1 cellular context compared by ENCODE assay signal in the genomic region with DNA sequence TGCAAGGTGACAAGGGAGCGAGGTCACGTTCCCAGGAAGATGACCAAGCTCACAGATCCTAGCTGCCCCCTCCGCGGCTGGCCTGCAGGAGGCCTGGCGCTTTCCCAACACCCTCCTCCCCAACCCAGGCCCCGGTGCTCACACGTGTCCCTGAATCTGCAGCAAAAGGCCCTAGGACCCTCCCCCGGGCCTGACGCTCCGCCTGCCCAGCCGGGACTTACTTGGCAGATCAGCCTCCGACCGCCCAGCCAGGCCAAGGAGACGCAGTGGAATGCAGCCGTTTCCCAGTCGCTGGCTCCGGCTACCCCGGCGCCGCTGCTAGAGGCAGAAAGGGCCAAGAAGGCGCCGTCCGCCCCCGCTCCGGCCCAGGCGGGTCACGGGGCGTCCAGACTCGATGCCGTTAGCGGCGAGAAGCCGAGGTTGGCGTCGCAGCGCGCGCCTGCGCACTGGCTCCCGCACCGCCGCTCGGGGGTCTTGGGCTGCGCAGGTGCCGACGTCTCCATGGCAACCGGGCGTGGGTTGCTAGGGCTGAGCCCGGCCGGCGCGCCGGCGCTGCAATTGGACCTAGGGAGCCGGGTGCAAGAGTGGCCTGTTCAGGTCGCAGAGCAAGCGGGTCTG.
TF ChIP-seq lines count a peak whose summit lies in the region.

TSS of gene PNMA8A (minus strand) at position 448 of the 618 bp plus-strand sequence. CDS start 528 bp downstream, outside the sequence.

TF ChIP-seq in K562, 482 proteins besides CTCF, POLR2A, EP300 and RAD21 (continued from another document and continues in another):
- TF ChIP-seq, protein P1, sequence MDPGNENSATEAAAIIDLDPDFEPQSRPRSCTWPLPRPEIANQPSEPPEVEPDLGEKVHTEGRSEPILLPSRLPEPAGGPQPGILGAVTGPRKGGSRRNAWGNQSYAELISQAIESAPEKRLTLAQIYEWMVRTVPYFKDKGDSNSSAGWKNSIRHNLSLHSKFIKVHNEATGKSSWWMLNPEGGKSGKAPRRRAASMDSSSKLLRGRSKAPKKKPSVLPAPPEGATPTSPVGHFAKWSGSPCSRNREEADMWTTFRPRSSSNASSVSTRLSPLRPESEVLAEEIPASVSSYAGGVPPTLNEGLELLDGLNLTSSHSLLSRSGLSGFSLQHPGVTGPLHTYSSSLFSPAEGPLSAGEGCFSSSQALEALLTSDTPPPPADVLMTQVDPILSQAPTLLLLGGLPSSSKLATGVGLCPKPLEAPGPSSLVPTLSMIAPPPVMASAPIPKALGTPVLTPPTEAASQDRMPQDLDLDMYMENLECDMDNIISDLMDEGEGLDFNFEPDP (CRISPR knock-in tag; IDR thresholded peaks at IDR 0.05) = no peak
- TF ChIP-seq PHB2 (IDR thresholded peaks at IDR 0.05; ENCODE audit: low read depth) (no peak), NFIX (CRISPR knock-in tag; IDR thresholded peaks at IDR 0.05; ENCODE audit: low read depth) (no peak), RHOXF2B (CRISPR knock-in tag; conservative IDR thresholded peaks at IDR 0.05) (no peak), NFATC3 (IDR thresholded peaks at IDR 0.05) (no peak), U2AF2 (optimal IDR thresholded peaks at IDR 0.05; ENCODE audit: low read depth, low read length) (no peak), SAFB2 (IDR thresholded peaks at IDR 0.05; ENCODE audit: borderline replicate concordance, low read depth, low read length, severe bottlenecking) (no peak), ZNF175 (CRISPR knock-in tag; IDR thresholded peaks at IDR 0.05; ENCODE audit: low read depth) (no peak), TAF15 (IDR thresholded peaks at IDR 0.05; ENCODE audit: low read depth, low read length) (no peak), POLR2B (IDR thresholded peaks at IDR 0.05; ENCODE audit: low read depth, partially characterized antibody) (peak; percentile 56), PHF8 (IDR thresholded peaks at IDR 0.05; ENCODE audit: borderline replicate concordance, low read length) (peak; percentile 83), TAL1 (IDR thresholded peaks at IDR 0.05) (no peak), SMC3 (conservative IDR thresholded peaks at IDR 0.05; ENCODE audit: insufficient read depth, low read depth, low read length) (no peak), MXD1 (CRISPR knock-in tag; IDR thresholded peaks at IDR 0.05; ENCODE audit: borderline replicate concordance, poor library complexity, severe bottlenecking) (no peak), EGR1 (conservative IDR thresholded peaks at IDR 0.05) (peak; percentile 96), FOXP4 (CRISPR knock-in tag; IDR thresholded peaks at IDR 0.05; ENCODE audit: borderline replicate concordance) (no peak), ZNF263 (CRISPR knock-in tag; IDR thresholded peaks at IDR 0.05; ENCODE audit: borderline replicate concordance) (peak; percentile 98), MCM7 (IDR thresholded peaks at IDR 0.05) (no peak), PRMT5 (CRISPR knock-in tag; IDR thresholded peaks at IDR 0.05) (no peak), ZNF224 (CRISPR knock-in tag; IDR thresholded peaks at IDR 0.05) (no peak), SRSF3 (IDR thresholded peaks at IDR 0.05; ENCODE audit: insufficient read depth, low read length) (no peak), CXXC5 (CRISPR knock-in tag; IDR thresholded peaks at IDR 0.05) (peak; percentile 84), RB1 (IDR thresholded peaks at IDR 0.05; ENCODE audit: low read depth) (peak; percentile 52; the same call in 1 of the 2 replicates), ZC3H11A (IDR thresholded peaks at IDR 0.05; ENCODE audit: low read depth, low read length) (no peak), ZBTB8A (IDR thresholded peaks at IDR 0.05; ENCODE audit: partially characterized antibody) (no peak), ZNF655 (CRISPR knock-in tag; IDR thresholded peaks at IDR 0.05) (no peak), ZNF764 (CRISPR knock-in tag; IDR thresholded peaks at IDR 0.05; ENCODE audit: low read depth) (no peak), TCF3 (CRISPR knock-in tag; IDR thresholded peaks at IDR 0.05) (no peak), TBP (optimal IDR thresholded peaks at IDR 0.05; ENCODE audit: low read depth, low read length) (peak; percentile 0), MED1 (CRISPR knock-in tag; IDR thresholded peaks at IDR 0.05; ENCODE audit: borderline replicate concordance) (no peak), KDM5B (IDR thresholded peaks at IDR 0.05; ENCODE audit: insufficient replicate concordance, low read depth, low read length) (peak; percentile 82), CBFA2T2 (conservative IDR thresholded peaks at IDR 0.05) (no peak), RFX5 (IDR thresholded peaks at IDR 0.05; ENCODE audit: low read depth, low read length) (no peak), DPF2 (IDR thresholded peaks at IDR 0.05) (no peak; the same call in 1 of the 2 replicates), TRIM24 (IDR thresholded peaks at IDR 0.05) (no peak), MLLT1 (IDR thresholded peaks at IDR 0.05) (no peak), PTTG1 (tag; IDR thresholded peaks at IDR 0.05; ENCODE audit: low read depth) (no peak), ZNF3 (CRISPR knock-in tag; IDR thresholded peaks at IDR 0.05) (no peak)
- TF ChIP-seq, protein P2, sequence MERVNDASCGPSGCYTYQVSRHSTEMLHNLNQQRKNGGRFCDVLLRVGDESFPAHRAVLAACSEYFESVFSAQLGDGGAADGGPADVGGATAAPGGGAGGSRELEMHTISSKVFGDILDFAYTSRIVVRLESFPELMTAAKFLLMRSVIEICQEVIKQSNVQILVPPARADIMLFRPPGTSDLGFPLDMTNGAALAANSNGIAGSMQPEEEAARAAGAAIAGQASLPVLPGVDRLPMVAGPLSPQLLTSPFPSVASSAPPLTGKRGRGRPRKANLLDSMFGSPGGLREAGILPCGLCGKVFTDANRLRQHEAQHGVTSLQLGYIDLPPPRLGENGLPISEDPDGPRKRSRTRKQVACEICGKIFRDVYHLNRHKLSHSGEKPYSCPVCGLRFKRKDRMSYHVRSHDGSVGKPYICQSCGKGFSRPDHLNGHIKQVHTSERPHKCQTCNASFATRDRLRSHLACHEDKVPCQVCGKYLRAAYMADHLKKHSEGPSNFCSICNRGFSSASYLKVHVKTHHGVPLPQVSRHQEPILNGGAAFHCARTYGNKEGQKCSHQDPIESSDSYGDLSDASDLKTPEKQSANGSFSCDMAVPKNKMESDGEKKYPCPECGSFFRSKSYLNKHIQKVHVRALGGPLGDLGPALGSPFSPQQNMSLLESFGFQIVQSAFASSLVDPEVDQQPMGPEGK (CRISPR knock-in tag; IDR thresholded peaks at IDR 0.05; ENCODE audit: borderline replicate concordance) = no peak
- TF ChIP-seq, protein P3, sequence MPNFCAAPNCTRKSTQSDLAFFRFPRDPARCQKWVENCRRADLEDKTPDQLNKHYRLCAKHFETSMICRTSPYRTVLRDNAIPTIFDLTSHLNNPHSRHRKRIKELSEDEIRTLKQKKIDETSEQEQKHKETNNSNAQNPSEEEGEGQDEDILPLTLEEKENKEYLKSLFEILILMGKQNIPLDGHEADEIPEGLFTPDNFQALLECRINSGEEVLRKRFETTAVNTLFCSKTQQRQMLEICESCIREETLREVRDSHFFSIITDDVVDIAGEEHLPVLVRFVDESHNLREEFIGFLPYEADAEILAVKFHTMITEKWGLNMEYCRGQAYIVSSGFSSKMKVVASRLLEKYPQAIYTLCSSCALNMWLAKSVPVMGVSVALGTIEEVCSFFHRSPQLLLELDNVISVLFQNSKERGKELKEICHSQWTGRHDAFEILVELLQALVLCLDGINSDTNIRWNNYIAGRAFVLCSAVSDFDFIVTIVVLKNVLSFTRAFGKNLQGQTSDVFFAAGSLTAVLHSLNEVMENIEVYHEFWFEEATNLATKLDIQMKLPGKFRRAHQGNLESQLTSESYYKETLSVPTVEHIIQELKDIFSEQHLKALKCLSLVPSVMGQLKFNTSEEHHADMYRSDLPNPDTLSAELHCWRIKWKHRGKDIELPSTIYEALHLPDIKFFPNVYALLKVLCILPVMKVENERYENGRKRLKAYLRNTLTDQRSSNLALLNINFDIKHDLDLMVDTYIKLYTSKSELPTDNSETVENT (CRISPR knock-in tag; IDR thresholded peaks at IDR 0.05) = no peak; the same call in 1 of the 2 replicates
- TF ChIP-seq, protein P4, sequence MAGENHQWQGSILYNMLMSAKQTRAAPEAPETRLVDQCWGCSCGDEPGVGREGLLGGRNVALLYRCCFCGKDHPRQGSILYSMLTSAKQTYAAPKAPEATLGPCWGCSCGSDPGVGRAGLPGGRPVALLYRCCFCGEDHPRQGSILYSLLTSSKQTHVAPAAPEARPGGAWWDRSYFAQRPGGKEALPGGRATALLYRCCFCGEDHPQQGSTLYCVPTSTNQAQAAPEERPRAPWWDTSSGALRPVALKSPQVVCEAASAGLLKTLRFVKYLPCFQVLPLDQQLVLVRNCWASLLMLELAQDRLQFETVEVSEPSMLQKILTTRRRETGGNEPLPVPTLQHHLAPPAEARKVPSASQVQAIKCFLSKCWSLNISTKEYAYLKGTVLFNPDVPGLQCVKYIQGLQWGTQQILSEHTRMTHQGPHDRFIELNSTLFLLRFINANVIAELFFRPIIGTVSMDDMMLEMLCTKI (IDR thresholded peaks at IDR 0.05; ENCODE audit: partially characterized antibody) = no peak
- TF ChIP-seq, protein P5, sequence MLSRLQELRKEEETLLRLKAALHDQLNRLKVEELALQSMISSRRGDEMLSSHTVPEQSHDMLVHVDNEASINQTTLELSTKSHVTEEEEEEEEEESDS (CRISPR knock-in tag; IDR thresholded peaks at IDR 0.05) = no peak
- TF ChIP-seq, protein P6, sequence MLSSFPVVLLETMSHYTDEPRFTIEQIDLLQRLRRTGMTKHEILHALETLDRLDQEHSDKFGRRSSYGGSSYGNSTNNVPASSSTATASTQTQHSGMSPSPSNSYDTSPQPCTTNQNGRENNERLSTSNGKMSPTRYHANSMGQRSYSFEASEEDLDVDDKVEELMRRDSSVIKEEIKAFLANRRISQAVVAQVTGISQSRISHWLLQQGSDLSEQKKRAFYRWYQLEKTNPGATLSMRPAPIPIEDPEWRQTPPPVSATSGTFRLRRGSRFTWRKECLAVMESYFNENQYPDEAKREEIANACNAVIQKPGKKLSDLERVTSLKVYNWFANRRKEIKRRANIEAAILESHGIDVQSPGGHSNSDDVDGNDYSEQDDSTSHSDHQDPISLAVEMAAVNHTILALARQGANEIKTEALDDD (IDR thresholded peaks at IDR 0.05) = no peak
- TF ChIP-seq, protein P7, sequence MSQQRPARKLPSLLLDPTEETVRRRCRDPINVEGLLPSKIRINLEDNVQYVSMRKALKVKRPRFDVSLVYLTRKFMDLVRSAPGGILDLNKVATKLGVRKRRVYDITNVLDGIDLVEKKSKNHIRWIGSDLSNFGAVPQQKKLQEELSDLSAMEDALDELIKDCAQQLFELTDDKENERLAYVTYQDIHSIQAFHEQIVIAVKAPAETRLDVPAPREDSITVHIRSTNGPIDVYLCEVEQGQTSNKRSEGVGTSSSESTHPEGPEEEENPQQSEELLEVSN (IDR thresholded peaks at IDR 0.05; ENCODE audit: borderline replicate concordance in 1 of 2, extremely low read depth in 1 of 2, insufficient read depth in 1 of 2, insufficient read length in 1 of 2, low read depth in 1 of 2, low read length in 1 of 2, poor library complexity in 1 of 2, severe bottlenecking in 1 of 2) = peak; percentile 41 to 66
- TF ChIP-seq, protein P8, sequence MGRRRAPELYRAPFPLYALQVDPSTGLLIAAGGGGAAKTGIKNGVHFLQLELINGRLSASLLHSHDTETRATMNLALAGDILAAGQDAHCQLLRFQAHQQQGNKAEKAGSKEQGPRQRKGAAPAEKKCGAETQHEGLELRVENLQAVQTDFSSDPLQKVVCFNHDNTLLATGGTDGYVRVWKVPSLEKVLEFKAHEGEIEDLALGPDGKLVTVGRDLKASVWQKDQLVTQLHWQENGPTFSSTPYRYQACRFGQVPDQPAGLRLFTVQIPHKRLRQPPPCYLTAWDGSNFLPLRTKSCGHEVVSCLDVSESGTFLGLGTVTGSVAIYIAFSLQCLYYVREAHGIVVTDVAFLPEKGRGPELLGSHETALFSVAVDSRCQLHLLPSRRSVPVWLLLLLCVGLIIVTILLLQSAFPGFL (CRISPR knock-in tag; IDR thresholded peaks at IDR 0.05) = no peak
